Comparison of ENCODE assay signal across 8 cellular contexts in genomic region chr12:48002179-48002601, GRCh38. TPM values are rescaled to one million over a fixed set of nuclear protein-coding genes. Genes with fewer than 3 reads are reported as not detected.
DNase-seq lines count a peak whose midpoint lies in the region; ATAC-seq and TF ChIP-seq lines count a peak whose summit lies in the region.

No MANE protein-coding gene starts in this region.

- H3K27ac ChIP-seq in RWPE2 (ENCODE audit: poor library complexity, severe bottlenecking): no peak overlapping the region
- H3K27ac ChIP-seq in skeletal muscle tissue (ENCODE audit: low read depth, low read length): no peak overlapping the region

- H3K9ac ChIP-seq in skeletal muscle tissue (ENCODE audit: low read depth in 1 of 3, low read length in 3 of 3): no peak overlapping the region

- no peak for ATAC-seq in RWPE2 (ENCODE audit: low read depth)
- no peak for ATAC-seq in esophagus mucosa

- H3K36me3 ChIP-seq in RWPE2 (ENCODE audit: low read depth) (no peaks in the 10 kb centered on the region), skeletal muscle tissue (ENCODE audit: control insufficient read depth in 3 of 3, insufficient read depth in 3 of 3, low read length in 3 of 3) (no peaks in the 10 kb centered on the region)

- H3K4me1 ChIP-seq in RWPE2 (ENCODE audit: insufficient read depth, poor library complexity, severe bottlenecking) (peaks cover 5% of the 10 kb centered on the region), skeletal muscle tissue (ENCODE audit: control insufficient read depth in 3 of 3, insufficient read depth in 3 of 3, low read length in 3 of 3) (peaks cover 37 to 49% (median 45%) of the 10 kb centered on the region in 3 donors)

- peak; percentile 44 for DNase-seq in DMS 273 (lab: John Stamatoyannopoulos, UW; ENCODE audit: unreplicated experiment)
- DNase-seq in DMS 273 treated with DMSO at 0.1 percent for 48 hours (lab: John Stamatoyannopoulos, UW): no peak
- DNase-seq in RWPE2 (ENCODE audit: low spot score): no peak
- peak; percentile 5 for DNase-seq in fibroblast of villous mesenchyme (ENCODE audit: low read depth)
- DNase-seq in stimulated activated CD4-positive, alpha-beta T cell treated with anti-CD3 and anti-CD28 coated beads, Interleukin-4, amount 100 ng/mL, for 4 hours: no peak
- DNase-seq in stimulated activated CD4-positive, alpha-beta T cell treated with anti-CD3 and anti-CD28 coated beads, Interleukin-4, amount 100 ng/mL, for 24 hours: no peak

- H3K4me3 ChIP-seq in RWPE2 (ENCODE audit: severe bottlenecking): peak overlapping the region; percentile 32
- peak overlapping the region; percentile 63 for H3K4me3 ChIP-seq in fibroblast of villous mesenchyme (ENCODE audit: low read depth, low read length)
- peak overlapping the region; percentile 56 to 69 (median 69) for H3K4me3 ChIP-seq in skeletal muscle tissue (ENCODE audit: low read length in 3 of 3)

- no peaks in the 10 kb centered on the region for H3K9me3 ChIP-seq in RWPE2 (ENCODE audit: severe bottlenecking)
- H3K9me3 ChIP-seq in skeletal muscle tissue (ENCODE audit: control insufficient read depth in 3 of 3, low read length in 3 of 3): no peaks in the 10 kb centered on the region

- TF ChIP-seq CTCF in RWPE2 (IDR thresholded peaks at IDR 0.05; ENCODE audit: poor library complexity, severe bottlenecking) (no peak), fibroblast of villous mesenchyme (IDR thresholded peaks at IDR 0.05; ENCODE audit: insufficient read depth, low read depth, low read length) (no peak)

- H3K27me3 ChIP-seq in RWPE2 (ENCODE audit: insufficient read depth, poor library complexity, severe bottlenecking) (peaks cover 57% of the 10 kb centered on the region), skeletal muscle tissue (ENCODE audit: control insufficient read depth in 3 of 3, insufficient read depth in 3 of 3, low read length in 3 of 3) (peaks cover 49 to 67% (median 64%) of the 10 kb centered on the region in 3 donors)

RNA-seq across cellular contexts. Expression of gene COL2A1, which starts 2.1 kb away (rescaled TPM):
- total RNA-seq in fibroblast of villous mesenchyme (under 0.01 TPM in 1 of 2 replicates, not detected in the other), skeletal muscle tissue (88.2 TPM), esophagus mucosa (not detected)

RNA-seq across cellular contexts. Expression of gene TMEM106C, which starts 38.8 kb away (rescaled TPM):
- total RNA-seq in fibroblast of villous mesenchyme (60.2 and 100 TPM in 2 replicates), skeletal muscle tissue (43.3 TPM), esophagus mucosa (45.4 TPM)

Comparison
In these comparisons a context has a peak if more than half of its experiments do, and no peak if none do; other contexts are left out.
1. DNase-seq: peak in DMS 273 (single experiment) and fibroblast of villous mesenchyme (single experiment); none in DMS 273 treated with DMSO at 0.1 percent for 48 hours (single experiment), RWPE2 (single experiment), stimulated activated CD4-positive, alpha-beta T cell treated with anti-CD3 and anti-CD28 coated beads, Interleukin-4, amount 100 ng/mL, for 4 hours (0 of 2) and stimulated activated CD4-positive, alpha-beta T cell treated with anti-CD3 and anti-CD28 coated beads, Interleukin-4, amount 100 ng/mL, for 24 hours (single experiment).
2. RNA of gene COL2A1, which starts 2.1 kb away (total RNA-seq): 88.2 TPM in skeletal muscle tissue (single experiment); under 0.01 TPM in fibroblast of villous mesenchyme and not detected in esophagus mucosa (single experiment); every median in the first group is over 10 times any median in the second.
3. Peak in every context shown above with its lines, with median percentiles within 50 percentile points of each other: H3K4me3 ChIP-seq.